In genomic region chr4:102869569-102870227, GRCh38 we compare ENCODE assay signal across 8 cellular contexts. TPM values are rescaled to one million over a fixed set of nuclear protein-coding genes. Genes with fewer than 3 reads are reported as not detected.
DNase-seq lines count a peak whose midpoint lies in the region; ATAC-seq and TF ChIP-seq lines count a peak whose summit lies in the region.

No MANE protein-coding gene starts in this region.

- H3K27me3 Mint-ChIP-seq in endodermal cell (ENCODE audit: insufficient read depth): no peaks in the 10 kb centered on the region

- WGBS in heart left ventricle, 4 donors: 9 to 13% (median 12%) methylated on average over 19 of the region's 19 CpGs
- 12 to 29% methylated on average over 6 to 18 of the region's 19 CpGs for WGBS in endodermal cell (ENCODE audit: insufficient coverage in 1 of 2, insufficient read length in 1 of 2), 2 experiments

- no peak for DNase-seq in heart left ventricle
- DNase-seq in Right ventricle myocardium superior: no peak
- DNase-seq in SK-N-DZ (ENCODE audit: low spot score): peak; percentile 4
- DNase-seq in endodermal cell: no peak
- no peak for DNase-seq in T1000 (lab: John Stamatoyannopoulos, UW)
- DNase-seq in T-helper 9 cell: no peak

- peak overlapping the region; percentile 66 to 93 (median 72) for H3K4me3 ChIP-seq in heart left ventricle
- peak overlapping the region; percentile 94 for H3K4me3 ChIP-seq in endodermal cell (ENCODE audit: low read length)
- H3K4me3 ChIP-seq in neutrophil (ENCODE audit: low read depth in 1 of 2, low read length in 1 of 2): peak overlapping the region; percentile 86 to 88

- H3K27ac ChIP-seq in heart left ventricle (peak overlapping the region; percentile 79 to 99 (median 96)), endodermal cell (ENCODE audit: low read depth, low read length) (peak overlapping the region; percentile 97), neutrophil (peak overlapping the region; percentile 93)

- ATAC-seq in heart left ventricle: no peak
- ATAC-seq in Right ventricle myocardium superior (ENCODE audit: poor library complexity): no peak
- ATAC-seq in HG02840 (IDR thresholded peaks at IDR 0.05; ENCODE audit: low FRiP score, unreplicated experiment): peak; percentile 31

- peak overlapping the region; percentile 96 for H3K27ac Mint-ChIP-seq in endodermal cell

- peak overlapping the region; percentile 80 for H3K9ac ChIP-seq in endodermal cell (ENCODE audit: extremely low read depth, low read length, poor library complexity, severe bottlenecking)

- TF ChIP-seq CTCF in heart left ventricle (IDR thresholded peaks at IDR 0.05) (no peak), endodermal cell (conservative IDR thresholded peaks at IDR 0.05) (no peak), neutrophil (IDR thresholded peaks at IDR 0.05) (no peak)

- no peak for TF ChIP-seq POLR2A in heart left ventricle (IDR thresholded peaks at IDR 0.05)

- H3K4me1 ChIP-seq in heart left ventricle: peaks cover 0 to 38% (median 19%) of the 10 kb centered on the region in 12 donors
- H3K4me1 ChIP-seq in endodermal cell (ENCODE audit: control insufficient read depth, insufficient read depth, low read length): peaks cover 3% of the 10 kb centered on the region
- H3K4me1 ChIP-seq in neutrophil (ENCODE audit: control insufficient read depth in 1 of 2, insufficient read depth in 1 of 2, low read depth in 1 of 2, low read length in 1 of 2): peaks cover 31 to 32% of the 10 kb centered on the region in 2 experiments

- H3K9me3 ChIP-seq in heart left ventricle (no peaks in the 10 kb centered on the region), endodermal cell (ENCODE audit: control insufficient read depth, low read length) (peaks cover 18% of the 10 kb centered on the region), neutrophil (no peaks in the 10 kb centered on the region)

- H3K9me3 Mint-ChIP-seq in endodermal cell: peaks cover 12% of the 10 kb centered on the region

- H3K27me3 ChIP-seq in heart left ventricle (no peaks in the 10 kb centered on the region), endodermal cell (ENCODE audit: control insufficient read depth, insufficient read depth, low read length, poor library complexity, severe bottlenecking) (no peaks in the 10 kb centered on the region), neutrophil (no peaks in the 10 kb centered on the region)

- H3K4me1 Mint-ChIP-seq in endodermal cell: peaks cover 30% of the 10 kb centered on the region

- H3K36me3 Mint-ChIP-seq in endodermal cell (ENCODE audit: low read depth): peaks cover 27% of the 10 kb centered on the region

- peaks cover 0 to 6% (median 0%) of the 10 kb centered on the region in 9 donors for H3K36me3 ChIP-seq in heart left ventricle
- peaks cover 20% of the 10 kb centered on the region for H3K36me3 ChIP-seq in endodermal cell (ENCODE audit: control insufficient read depth, insufficient read depth, low read length)
- no peaks in the 10 kb centered on the region for H3K36me3 ChIP-seq in neutrophil

- intact Hi-C loops in heart left ventricle (cut with DNase I) (loop anchor here (1.0 to 10.0 kb wide), 10 partner anchors 41 to 435 kb away; partner anchors contain the start of genes UBE2D3 (in 6 of the 10), MANBA (in 2 of the 10), SLC9B1 (in 1 of the 10) and SLC9B2 (in 1 of the 10)), Right ventricle myocardium superior (cut with DNase I) (loop anchor here (5.0 kb wide), 1 partner anchor 42 kb away; the partner anchor contains the start of gene UBE2D3)

- peak overlapping the region; percentile 80 for H3K4me3 Mint-ChIP-seq in endodermal cell

RNA-seq across cellular contexts. Expression of gene CISD2, which starts 0.9 kb away (rescaled TPM):
- 10 to 100 TPM in 7 of 9 donors, 1 to 10 TPM in 2; 9.0 to 22.3 (median 18.4) TPM for total RNA-seq in heart left ventricle
- polyA plus RNA-seq in heart left ventricle: 10 to 100 TPM; 11.3 to 35.8 TPM
- 14.1 TPM for total RNA-seq in Right ventricle myocardium superior
- polyA plus RNA-seq in SK-N-DZ (2014; cell fraction: cytosol; rRNA removed): 64.9 and 75.2 TPM in 2 replicates
- polyA plus RNA-seq in SK-N-DZ (2014; cell fraction: nucleus; rRNA removed): 27.4 and 27.7 TPM in 2 replicates
- 10 to 100 TPM; 36.9 to 38.5 TPM for total RNA-seq in endodermal cell
- 50.0 TPM for polyA plus RNA-seq in endodermal cell (2013, experiment 1 of 2)
- 54.6 TPM for polyA plus RNA-seq in endodermal cell (2013, experiment 2 of 2)

RNA-seq across cellular contexts. Expression of gene UBE2D3, which starts 42.3 kb away (rescaled TPM):
- total RNA-seq in heart left ventricle: 100 to 1,000 TPM; 216 to 381 (median 258) TPM
- polyA plus RNA-seq in heart left ventricle: 100 to 1,000 TPM in 1 of 2 donors, 10 to 100 TPM in 1; 87.4 to 351 TPM
- 262 TPM for total RNA-seq in Right ventricle myocardium superior
- polyA plus RNA-seq in SK-N-DZ (2014; cell fraction: cytosol; rRNA removed): 212 and 231 TPM in 2 replicates
- 192 and 244 TPM in 2 replicates for polyA plus RNA-seq in SK-N-DZ (2014; cell fraction: nucleus; rRNA removed)
- total RNA-seq in endodermal cell: 100 to 1,000 TPM; 283 to 310 TPM
- 349 TPM for polyA plus RNA-seq in endodermal cell (2013, experiment 1 of 2)
- 290 TPM for polyA plus RNA-seq in endodermal cell (2013, experiment 2 of 2)
